13 cellular contexts compared by ENCODE assay signal in the genomic region with DNA sequence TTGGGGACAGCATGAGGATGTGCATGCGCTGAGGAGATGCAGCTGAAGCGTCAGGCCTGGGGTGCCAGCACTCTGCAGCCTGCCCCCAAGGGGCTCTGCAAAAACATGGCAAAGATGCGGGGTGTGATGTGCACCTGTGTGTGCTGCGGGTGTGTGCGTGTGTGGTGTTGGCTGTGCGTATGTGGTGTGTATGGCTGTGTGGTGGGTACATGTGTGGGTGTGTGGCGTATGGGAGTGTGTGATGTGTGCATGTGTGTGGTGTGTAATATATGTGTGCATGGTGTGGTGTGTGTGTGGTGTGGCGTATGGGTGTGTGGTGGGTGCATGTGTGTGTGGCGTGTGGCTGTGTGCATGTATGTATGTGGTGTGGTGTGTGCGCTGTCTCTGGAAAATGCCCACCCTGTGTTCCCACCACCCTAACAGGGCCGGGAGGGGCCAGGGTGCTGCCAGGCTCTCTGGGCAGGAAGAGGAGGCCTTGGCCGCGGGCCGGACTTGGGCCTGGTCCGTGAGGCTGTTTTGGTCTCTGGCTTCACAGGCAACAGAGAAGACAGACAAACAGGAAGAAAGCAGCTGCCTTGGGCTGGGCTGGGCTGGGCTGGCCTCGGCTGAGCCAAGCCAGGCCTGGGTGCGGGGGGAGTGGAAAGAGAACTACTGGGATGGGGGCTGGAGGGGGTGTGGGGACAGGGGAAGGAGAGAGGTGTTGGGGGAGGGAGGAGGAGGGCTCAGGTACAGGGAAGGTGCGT. TPM values are rescaled to one million over a fixed set of nuclear protein-coding genes. Genes with fewer than 3 reads are reported as not detected.
DNase-seq lines count a peak whose midpoint lies in the region; ATAC-seq, FAIRE-seq and TF ChIP-seq lines count a peak whose summit lies in the region.
"Had no signal": no experiment of that assay in that cellular context is flagged by ENCODE, and none has a peak within 500 bp of the region (broad histone marks: within the 10 kb centered on the region; RNA-seq: fewer than 3 reads in every experiment).

No MANE protein-coding gene starts in this region.

- no peak for ATAC-seq in HG02798 (IDR thresholded peaks at IDR 0.05; ENCODE audit: poor library complexity, unreplicated experiment)

- H3K9me3 Mint-ChIP-seq in endodermal cell = peaks cover 70% of the 10 kb centered on the region
- peaks cover 15% of the 10 kb centered on the region for H3K9me3 Mint-ChIP-seq in neural progenitor cell
- no peaks in the 10 kb centered on the region for H3K9me3 Mint-ChIP-seq in HFFc6

- H3K36me3 ChIP-seq in OCI-LY3 (replicated peaks; ENCODE audit: low read depth, low read length) (no peaks in the 10 kb centered on the region), endodermal cell (ENCODE audit: control insufficient read depth, insufficient read depth, low read length) (no peaks in the 10 kb centered on the region), neural progenitor cell (no peaks in the 10 kb centered on the region)

- H3K4me3 ChIP-seq in OCI-LY3 (ENCODE audit: low read length) (no peak overlapping the region), endodermal cell (ENCODE audit: low read length) (no peak overlapping the region), neural progenitor cell (no peak overlapping the region)

- H3K4me2 ChIP-seq in OCI-LY3 (ENCODE audit: low read length) = peak overlapping the region; percentile 5; the same call in 1 of the 2 replicates
- no peak overlapping the region for H3K4me2 ChIP-seq in neural progenitor cell

- H3K27me3 Mint-ChIP-seq in endodermal cell (ENCODE audit: insufficient read depth) (no peaks in the 10 kb centered on the region), neural progenitor cell (ENCODE audit: insufficient read depth, low read depth) (peaks cover 6% of the 10 kb centered on the region), HFFc6 (ENCODE audit: insufficient read depth) (peaks cover 6% of the 10 kb centered on the region)

- H3K27ac ChIP-seq in OCI-LY3 (ENCODE audit: low read length) = peak overlapping the region; percentile 21; the same call in 1 of the 2 replicates
- no peak overlapping the region for H3K27ac ChIP-seq in endodermal cell (ENCODE audit: low read depth, low read length)
- no peak overlapping the region for H3K27ac ChIP-seq in neural progenitor cell

- H3F3A ChIP-seq in neural progenitor cell (ENCODE audit: low read depth) = no peaks in the 10 kb centered on the region

- H3K9ac ChIP-seq in OCI-LY3 (ENCODE audit: low read length) = no peak overlapping the region; the same call in 1 of the 2 replicates
- no peak overlapping the region for H3K9ac ChIP-seq in endodermal cell (ENCODE audit: extremely low read depth, low read length, poor library complexity, severe bottlenecking)
- no peak overlapping the region for H3K9ac ChIP-seq in neural progenitor cell

- H3K79me2 ChIP-seq in OCI-LY3 (ENCODE audit: low read length) (no peaks in the 10 kb centered on the region), neural progenitor cell (ENCODE audit: low read depth) (no peaks in the 10 kb centered on the region)

- H3K27me3 ChIP-seq in OCI-LY3 (ENCODE audit: low read depth, low read length) (no peaks in the 10 kb centered on the region), endodermal cell (ENCODE audit: control insufficient read depth, insufficient read depth, low read length, poor library complexity, severe bottlenecking) (no peaks in the 10 kb centered on the region), neural progenitor cell (no peaks in the 10 kb centered on the region)

- no peaks in the 10 kb centered on the region for H4K20me1 ChIP-seq in OCI-LY3 (ENCODE audit: insufficient read depth, low read length)
- H4K20me1 ChIP-seq in neural progenitor cell (ENCODE audit: low read depth) = no peaks in the 10 kb centered on the region

- H3K9me3 ChIP-seq in OCI-LY3 (ENCODE audit: insufficient read depth, low read length) (no peaks in the 10 kb centered on the region), endodermal cell (ENCODE audit: control insufficient read depth, low read length) (no peaks in the 10 kb centered on the region), neural progenitor cell (ENCODE audit: low read depth) (no peaks in the 10 kb centered on the region)

- FAIRE-seq in GM12892 (lab: Jason Lieb, UNC) = peak; percentile 57

- H3K4me1 ChIP-seq in OCI-LY3 (ENCODE audit: low read length) = peaks cover 47% of the 10 kb centered on the region
- H3K4me1 ChIP-seq in endodermal cell (ENCODE audit: control insufficient read depth, insufficient read depth, low read length) = no peaks in the 10 kb centered on the region
- H3K4me1 ChIP-seq in neural progenitor cell = no peaks in the 10 kb centered on the region

- DNase-seq in GM12892 (ENCODE audit: insufficient read length) (no peak), endodermal cell (peak; percentile 54), neural progenitor cell (ENCODE audit: low spot score) (no peak), HFFc6 (no peak), NCI-H446 (lab: John Stamatoyannopoulos, UW) (no peak)
- no peak for DNase-seq in central memory CD4-positive, alpha-beta T cell
- DNase-seq: GOT3, midbrain, NCI-H1694 treated with DMSO at 0.1 percent for 48 hours, SIG-M5 had no signal

- H3K36me3 Mint-ChIP-seq in endodermal cell (ENCODE audit: low read depth) (no peaks in the 10 kb centered on the region), neural progenitor cell (no peaks in the 10 kb centered on the region), HFFc6 (ENCODE audit: low read depth) (no peaks in the 10 kb centered on the region)

- H3K4me3 Mint-ChIP-seq in endodermal cell = no peak overlapping the region
- peak overlapping the region; percentile 8 for H3K4me3 Mint-ChIP-seq in neural progenitor cell
- no peak overlapping the region for H3K4me3 Mint-ChIP-seq in HFFc6

- TF ChIP-seq POLR2A in GM12892 (IDR thresholded peaks at IDR 0.05; ENCODE audit: low read depth, low read length) = no peak

- H3K4me1 Mint-ChIP-seq in endodermal cell = peaks cover 10% of the 10 kb centered on the region
- peaks cover 18% of the 10 kb centered on the region for H3K4me1 Mint-ChIP-seq in neural progenitor cell
- peaks cover 17% of the 10 kb centered on the region for H3K4me1 Mint-ChIP-seq in HFFc6 (ENCODE audit: low read depth)

- no peak overlapping the region for H2AFZ ChIP-seq in OCI-LY3 (ENCODE audit: low read depth, low read length)
- no peak overlapping the region for H2AFZ ChIP-seq in neural progenitor cell (replicated peaks)

- 86 to 88% methylated on average over 3 to 15 of the region's 18 CpGs for WGBS in endodermal cell (ENCODE audit: insufficient coverage in 1 of 2, insufficient read length in 1 of 2), 2 experiments

- H3K27ac Mint-ChIP-seq in endodermal cell = peak overlapping the region; percentile 58
- H3K27ac Mint-ChIP-seq in neural progenitor cell = no peak overlapping the region
- no peak overlapping the region for H3K27ac Mint-ChIP-seq in HFFc6

- TF ChIP-seq CTCF in OCI-LY3 (IDR thresholded peaks at IDR 0.05; ENCODE audit: low read depth, low read length) = no peak
- TF ChIP-seq CTCF in endodermal cell (conservative IDR thresholded peaks at IDR 0.05) = no peak
- TF ChIP-seq CTCF in neural progenitor cell (IDR thresholded peaks at IDR 0.05) = no peak
- TF ChIP-seq CTCF in HFFc6 (IDR thresholded peaks at IDR 0.05) = no peak

RNA-seq across cellular contexts. Expression of gene AVPR2, which starts 1.1 kb away (rescaled TPM):
- 0.17 TPM for polyA plus RNA-seq in GM12892 (2012; ENCODE audit: missing spikeins)
- not detected for total RNA-seq in endodermal cell
- polyA plus RNA-seq in endodermal cell (2013, experiment 1 of 2) = not detected
- polyA plus RNA-seq in endodermal cell (2013, experiment 2 of 2) = not detected
- total RNA-seq in neural progenitor cell (ENCODE audit: low replicate concordance) = not detected in 2 replicates
- total RNA-seq in HFFc6 (2021; fragmentation: NEBNext Ultra II Directional; extraction: Animal tissue kit (Norgen Biotek cat#: 25700)) = not detected
- total RNA-seq: activated CD8-positive, alpha-beta memory T cell treated with anti-CD3 and anti-CD28 coated beads for 36 hours had no signal

RNA-seq across cellular contexts. Expression of gene L1CAM, which starts 17.4 kb away (rescaled TPM):
- polyA plus RNA-seq in GM12892 (2012; ENCODE audit: missing spikeins) = 0.21 TPM
- total RNA-seq in endodermal cell (10 to 100 TPM in 1 of 2 donors, 1 to 10 TPM in 1; 7.5 to 29.0 TPM), neural progenitor cell (ENCODE audit: low replicate concordance) (0.49 and 1.7 TPM in 2 replicates)
- 42.4 TPM for polyA plus RNA-seq in endodermal cell (2013, experiment 1 of 2)
- polyA plus RNA-seq in endodermal cell (2013, experiment 2 of 2) = 36.6 TPM
- total RNA-seq in HFFc6 (2021; fragmentation: NEBNext Ultra II Directional; extraction: Animal tissue kit (Norgen Biotek cat#: 25700)) = 10 to 100 TPM; 13.1 to 89.2 (median 14.4) TPM

RNA-seq across cellular contexts. Expression of gene ARHGAP4, which starts 22.7 kb away (rescaled TPM):
- polyA plus RNA-seq in GM12892 (2012; ENCODE audit: missing spikeins) = 23.2 TPM
- total RNA-seq in endodermal cell (10 to 100 TPM; 56.0 to 65.0 TPM), neural progenitor cell (ENCODE audit: low replicate concordance) (5.1 and 17.9 TPM in 2 replicates)
- polyA plus RNA-seq in endodermal cell (2013, experiment 1 of 2) = 10.5 TPM
- polyA plus RNA-seq in endodermal cell (2013, experiment 2 of 2) = 10.0 TPM
- under 1 TPM; 0.18 to 0.63 (median 0.48) TPM for total RNA-seq in HFFc6 (2021; fragmentation: NEBNext Ultra II Directional; extraction: Animal tissue kit (Norgen Biotek cat#: 25700))

RNA-seq across cellular contexts. Expression of gene NAA10, which starts 31.4 kb away (rescaled TPM):
- 76.2 TPM for polyA plus RNA-seq in GM12892 (2012; ENCODE audit: missing spikeins)
- total RNA-seq in endodermal cell (10 to 100 TPM; 91.6 to 99.3 TPM), neural progenitor cell (ENCODE audit: low replicate concordance) (55.5 and 113 TPM in 2 replicates)
- polyA plus RNA-seq in endodermal cell (2013, experiment 1 of 2) = 99.4 TPM
- 86.3 TPM for polyA plus RNA-seq in endodermal cell (2013, experiment 2 of 2)
- 100 to 1,000 TPM; 130 to 160 (median 146) TPM for total RNA-seq in HFFc6 (2021; fragmentation: NEBNext Ultra II Directional; extraction: Animal tissue kit (Norgen Biotek cat#: 25700))

RNA-seq across cellular contexts. Expression of gene RENBP, which starts 41.0 kb away (rescaled TPM):
- polyA plus RNA-seq in GM12892 (2012; ENCODE audit: missing spikeins) = 3.7 TPM
- 10 to 100 TPM; 12.0 to 17.5 TPM for total RNA-seq in endodermal cell
- 9.5 TPM for polyA plus RNA-seq in endodermal cell (2013, experiment 1 of 2)
- 7.5 TPM for polyA plus RNA-seq in endodermal cell (2013, experiment 2 of 2)
- total RNA-seq in neural progenitor cell (ENCODE audit: low replicate concordance) = 5.4 and 9.3 TPM in 2 replicates
- total RNA-seq in HFFc6 (2021; fragmentation: NEBNext Ultra II Directional; extraction: Animal tissue kit (Norgen Biotek cat#: 25700)) = under 1 TPM in 4 of 6 experiments, not detected in 2; 0.23 to 0.75 (median 0.40) TPM
